9 cellular contexts compared by ENCODE assay signal in the genomic region with DNA sequence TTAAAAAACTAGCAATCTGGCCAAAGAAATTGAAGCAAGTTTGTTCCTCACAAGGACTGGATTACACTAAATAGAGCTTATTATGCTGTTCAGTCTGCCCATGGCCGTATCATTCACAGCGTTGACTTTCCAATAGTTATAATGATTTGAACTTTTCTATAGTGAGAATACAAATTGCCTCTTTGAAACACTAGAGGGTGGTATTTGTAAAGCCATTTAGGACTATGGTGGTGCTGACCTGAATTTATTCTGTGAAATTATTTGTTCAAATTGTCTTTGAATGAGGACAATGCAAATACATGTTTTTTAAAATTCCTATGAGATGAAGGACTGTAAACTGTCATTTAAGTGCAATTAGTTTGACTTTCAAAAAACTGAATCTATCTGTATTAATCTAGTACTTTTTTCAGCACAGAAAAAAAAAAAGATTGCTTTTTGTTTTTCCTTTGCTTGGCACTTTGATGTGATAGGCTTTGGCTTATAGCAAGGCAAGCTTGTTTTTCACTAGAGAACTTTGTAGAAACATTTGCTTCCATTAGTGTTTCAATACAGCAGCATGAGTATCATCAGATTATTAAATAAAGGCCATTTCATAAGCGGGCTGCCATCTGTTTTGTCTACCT.
DNase-seq lines count a peak whose midpoint lies in the region; ATAC-seq and TF ChIP-seq lines count a peak whose summit lies in the region.
"Had no signal": no experiment of that assay in that cellular context is flagged by ENCODE, and none has a peak within 500 bp of the region (broad histone marks: within the 10 kb centered on the region; RNA-seq: fewer than 3 reads in every experiment).

No MANE protein-coding gene starts in this region.

- H4K20me1 ChIP-seq in OCI-LY1 (ENCODE audit: insufficient read depth, low read length): no peaks in the 10 kb centered on the region
- no peaks in the 10 kb centered on the region for H4K20me1 ChIP-seq in fibroblast of lung (ENCODE audit: control insufficient read depth, extremely low read depth, insufficient read depth, low read length)
- H4K20me1 ChIP-seq: BLaER1 treated with 17β-estradiol and CSF1 and Interleukin-3, amounts not matched to agents 10 nM and 100 nM had no signal

- H3K4me1 ChIP-seq in OCI-LY1 (ENCODE audit: insufficient read depth, low read length, severe bottlenecking) (no peaks in the 10 kb centered on the region), fibroblast of lung (ENCODE audit: control insufficient read depth, extremely low read depth, insufficient read depth, low read length) (no peaks in the 10 kb centered on the region), tibial nerve (no peaks in the 10 kb centered on the region), right atrium auricular region (no peaks in the 10 kb centered on the region)
- H3K4me1 ChIP-seq: BLaER1 treated with 17β-estradiol and CSF1 and Interleukin-3, amounts not matched to agents 10 nM and 100 nM had no signal

- no peaks in the 10 kb centered on the region for H3K27me3 ChIP-seq in OCI-LY1 (ENCODE audit: insufficient read depth, low read length)
- H3K27me3 ChIP-seq in fibroblast of lung (ENCODE audit: control insufficient read depth, insufficient read depth, low read length): no peaks in the 10 kb centered on the region
- H3K27me3 ChIP-seq in tibial nerve: no peaks in the 10 kb centered on the region
- H3K27me3 ChIP-seq in right atrium auricular region: no peaks in the 10 kb centered on the region

- 38 to 43% methylated on average over 3 of the region's 3 CpGs for WGBS in tibial nerve, 2 donors

- no peaks in the 10 kb centered on the region for H3K36me3 ChIP-seq in OCI-LY1 (ENCODE audit: insufficient read depth, low read length)
- no peaks in the 10 kb centered on the region for H3K36me3 ChIP-seq in fibroblast of lung (ENCODE audit: control insufficient read depth, insufficient read depth, low read length)
- no peaks in the 10 kb centered on the region for H3K36me3 ChIP-seq in tibial nerve
- H3K36me3 ChIP-seq in right atrium auricular region: no peaks in the 10 kb centered on the region
- H3K36me3 ChIP-seq: BLaER1 treated with 17β-estradiol and CSF1 and Interleukin-3, amounts not matched to agents 10 nM and 100 nM had no signal

- no peaks in the 10 kb centered on the region for H3K79me2 ChIP-seq in OCI-LY1 (ENCODE audit: insufficient read depth, low read length)
- H3K79me2 ChIP-seq in fibroblast of lung (ENCODE audit: control insufficient read depth, insufficient read depth, low read length): no peaks in the 10 kb centered on the region

- DNase-seq in NCI-H1436 (lab: John Stamatoyannopoulos, UW) (peak; percentile 7), NCI-H1436 treated with DMSO at 0.1 percent for 48 hours (lab: John Stamatoyannopoulos, UW) (no peak), fibroblast of lung (ENCODE audit: low read depth in 2 of 2) (peak; percentile 3 to 70), tibial nerve (ENCODE audit: low spot score in 2 of 2) (no peak), right atrium auricular region (ENCODE audit: low spot score) (no peak)
- no peak for DNase-seq in effector CD8-positive, alpha-beta T cell (lab: John Stamatoyannopoulos, UW)

- H2AFZ ChIP-seq in OCI-LY1 (ENCODE audit: low read length) (no peak overlapping the region), fibroblast of lung (ENCODE audit: low read length) (no peak overlapping the region)

- H3K4me2 ChIP-seq in OCI-LY1 (ENCODE audit: low read length) (no peak overlapping the region), fibroblast of lung (ENCODE audit: extremely low read depth, insufficient read depth, low read length) (no peak overlapping the region)
- H3K4me2 ChIP-seq: BLaER1 treated with 17β-estradiol and CSF1 and Interleukin-3, amounts not matched to agents 10 nM and 100 nM had no signal

- no peak overlapping the region for H3K9ac ChIP-seq in OCI-LY1 (ENCODE audit: low read length)
- H3K9ac ChIP-seq in fibroblast of lung (ENCODE audit: insufficient read depth, low read length): no peak overlapping the region
- H3K9ac ChIP-seq: BLaER1 treated with 17β-estradiol and CSF1 and Interleukin-3, amounts not matched to agents 10 nM and 100 nM had no signal

- H3K4me3 ChIP-seq in OCI-LY1 (ENCODE audit: low read depth, low read length, poor library complexity, severe bottlenecking): no peak overlapping the region
- H3K4me3 ChIP-seq in fibroblast of lung (replicated peaks in 1 of 4; ENCODE audit: control extremely low read depth in 1 of 4, insufficient read depth in 1 of 4, low read depth in 3 of 4, low read length in 4 of 4): no peak overlapping the region
- H3K4me3 ChIP-seq in tibial nerve: no peak overlapping the region
- H3K4me3 ChIP-seq in right atrium auricular region: no peak overlapping the region
- H3K4me3 ChIP-seq: BLaER1 treated with 17β-estradiol and CSF1 and Interleukin-3, amounts not matched to agents 10 nM and 100 nM had no signal

- H3K9me2 ChIP-seq in OCI-LY1 (ENCODE audit: low read depth, low read length): no peaks in the 10 kb centered on the region

- TF ChIP-seq CTCF in OCI-LY1 (IDR thresholded peaks at IDR 0.05; ENCODE audit: low read length) (peak; percentile 66), fibroblast of lung (conservative IDR thresholded peaks at IDR 0.05 in 1 of 2, IDR thresholded peaks at IDR 0.05 in 1 of 2; ENCODE audit: low read depth in 1 of 2, low read length in 2 of 2) (peak; percentile 34 to 57), tibial nerve (IDR thresholded peaks at IDR 0.05) (peak in 4 of 5 experiments; percentile 13 to 37 (median 23)), right atrium auricular region (IDR thresholded peaks at IDR 0.05) (peak in 1 of 2 donors; percentile 61)

- TF ChIP-seq EP300 in tibial nerve (IDR thresholded peaks at IDR 0.05): no peak

- no peaks in the 10 kb centered on the region for H3F3A ChIP-seq in OCI-LY1 (ENCODE audit: insufficient read depth, low read length)

- no peak for TF ChIP-seq POLR2A in tibial nerve (IDR thresholded peaks at IDR 0.05)

- ATAC-seq in HG03342 (IDR thresholded peaks at IDR 0.05; ENCODE audit: unreplicated experiment): peak; percentile 68

- H3K27ac ChIP-seq in OCI-LY1 (ENCODE audit: low read depth, low read length, poor library complexity, severe bottlenecking) (no peak overlapping the region), fibroblast of lung (ENCODE audit: insufficient read depth, low read length) (no peak overlapping the region), tibial nerve (no peak overlapping the region), right atrium auricular region (no peak overlapping the region)
- H3K27ac ChIP-seq: BLaER1 treated with 17β-estradiol and CSF1 and Interleukin-3, amounts not matched to agents 10 nM and 100 nM had no signal

- no peaks in the 10 kb centered on the region for H3K9me3 ChIP-seq in OCI-LY1 (ENCODE audit: low read length)
- H3K9me3 ChIP-seq in fibroblast of lung (ENCODE audit: control insufficient read depth, insufficient read depth, low read depth, low read length): no peaks in the 10 kb centered on the region
- no peaks in the 10 kb centered on the region for H3K9me3 ChIP-seq in tibial nerve
- no peaks in the 10 kb centered on the region for H3K9me3 ChIP-seq in right atrium auricular region
- H3K9me3 ChIP-seq: BLaER1 treated with 17β-estradiol and CSF1 and Interleukin-3, amounts not matched to agents 10 nM and 100 nM had no signal

Comparison
In these comparisons a context has a peak if more than half of its experiments do, and no peak if none do; other contexts are left out.
1. DNase-seq: peak in NCI-H1436 (single experiment) and fibroblast of lung (2 of 2); none in NCI-H1436 treated with DMSO at 0.1 percent for 48 hours (single experiment), tibial nerve (0 of 2), effector CD8-positive, alpha-beta T cell (single experiment) and right atrium auricular region (single experiment).